8 cellular contexts compared by ENCODE assay signal in the genomic region with DNA sequence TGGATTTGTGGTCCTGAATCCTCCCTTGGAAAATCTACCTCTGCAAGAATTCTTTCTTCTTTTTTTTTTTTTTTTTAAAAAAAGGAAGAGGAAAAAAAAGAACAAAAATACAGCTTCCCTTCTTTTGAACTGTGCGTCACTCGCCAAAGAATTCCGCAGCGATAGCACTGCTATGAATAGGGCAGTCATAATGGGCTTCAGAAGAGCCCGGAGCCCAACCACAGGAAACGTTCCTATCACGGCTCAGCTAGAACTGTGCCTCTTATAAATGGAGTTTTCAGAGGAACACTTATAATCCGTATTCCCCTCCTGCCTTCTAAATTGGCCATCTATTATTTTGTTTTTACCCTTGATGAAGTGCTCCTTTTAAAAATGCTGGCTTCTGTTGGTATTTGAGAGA.
DNase-seq lines count a peak whose midpoint lies in the region; ATAC-seq and TF ChIP-seq lines count a peak whose summit lies in the region.

No MANE protein-coding gene starts in this region.

- H3K9me3 ChIP-seq in SJSA1 (replicated peaks) (no peaks in the 10 kb centered on the region), fibroblast of lung (ENCODE audit: control insufficient read depth, insufficient read depth, low read depth, low read length) (no peaks in the 10 kb centered on the region), neuronal stem cell (replicated peaks in 1 of 2; ENCODE audit: control insufficient read depth in 2 of 2, insufficient read depth in 1 of 2, low read depth in 1 of 2, low read length in 2 of 2) (no peaks in the 10 kb centered on the region)

- CTCF ChIA-PET in HEK293T (lab: Yijun Ruan, JAX) (no interaction called here), T-cell (lab: Charles Lee) (interaction anchor here in 1 of 2 donors (0.6 kb wide), 1 partner anchor 947 kb away, joined by 3 read pairs; no protein-coding TSS in a partner anchor)

- H2AFZ ChIP-seq in fibroblast of lung (ENCODE audit: low read length): no peak overlapping the region
- no peak overlapping the region for H2AFZ ChIP-seq in neuronal stem cell (ENCODE audit: low read length)

- H3K4me2 ChIP-seq in fibroblast of lung (ENCODE audit: extremely low read depth, insufficient read depth, low read length) (peak overlapping the region; percentile 42), neuronal stem cell (ENCODE audit: insufficient read depth, low read length, poor library complexity, severe bottlenecking) (no peak overlapping the region)

- no peak overlapping the region for H2BK120ac ChIP-seq in neuronal stem cell (ENCODE audit: low read depth, low read length)

- H2BK5ac ChIP-seq in neuronal stem cell (ENCODE audit: low read length): no peak overlapping the region

- TF ChIP-seq CTCF in fibroblast of lung (conservative IDR thresholded peaks at IDR 0.05 in 1 of 2, IDR thresholded peaks at IDR 0.05 in 1 of 2; ENCODE audit: low read depth in 1 of 2, low read length in 2 of 2): no peak

- no peak overlapping the region for H3K23ac ChIP-seq in neuronal stem cell (ENCODE audit: low read depth, low read length, poor library complexity)

- H2BK12ac ChIP-seq in neuronal stem cell (ENCODE audit: low read length): no peak overlapping the region

- POLR2A ChIA-PET in HEK293T (lab: Yijun Ruan, JAX) (no interaction called here), T-cell (lab: Charles Lee) (no interaction called here)

- no peak overlapping the region for H4K8ac ChIP-seq in neuronal stem cell (ENCODE audit: low read depth, low read length)

- no peaks in the 10 kb centered on the region for H3K9me3 Mint-ChIP-seq in T-cell

- peak overlapping the region in 1 of 2 donors; percentile 84 for H3K27ac Mint-ChIP-seq in T-cell

- H3K9ac ChIP-seq in fibroblast of lung (ENCODE audit: insufficient read depth, low read length): no peak overlapping the region
- no peak overlapping the region for H3K9ac ChIP-seq in neuronal stem cell (ENCODE audit: low read depth, low read length, poor library complexity)

- H3K4me1 ChIP-seq in SJSA1 (replicated peaks): peaks cover 47% of the 10 kb centered on the region
- peaks cover 19% of the 10 kb centered on the region for H3K4me1 ChIP-seq in fibroblast of lung (ENCODE audit: control insufficient read depth, extremely low read depth, insufficient read depth, low read length)
- H3K4me1 ChIP-seq in neuronal stem cell (ENCODE audit: control insufficient read depth in 2 of 2, insufficient read depth in 1 of 2, low read depth in 1 of 2, low read length in 2 of 2): peaks cover 2 to 19% of the 10 kb centered on the region in 2 donors

- no peaks in the 10 kb centered on the region for H3K27me3 Mint-ChIP-seq in T-cell

- no peaks in the 10 kb centered on the region for H3K36me3 ChIP-seq in SJSA1
- no peaks in the 10 kb centered on the region for H3K36me3 ChIP-seq in fibroblast of lung (ENCODE audit: control insufficient read depth, insufficient read depth, low read length)
- H3K36me3 ChIP-seq in neuronal stem cell (replicated peaks in 1 of 2; ENCODE audit: control insufficient read depth in 2 of 2, insufficient read depth in 2 of 2, low read length in 2 of 2): no peaks in the 10 kb centered on the region

- no peak overlapping the region for H3K4ac ChIP-seq in neuronal stem cell (ENCODE audit: low read length)

- H3K79me1 ChIP-seq in neuronal stem cell (ENCODE audit: low read depth, low read length): no peaks in the 10 kb centered on the region

- H4K91ac ChIP-seq in neuronal stem cell (ENCODE audit: low read depth, low read length, poor library complexity): no peak overlapping the region

- H3K27ac ChIP-seq in SJSA1 (peak overlapping the region; percentile 92), fibroblast of lung (ENCODE audit: insufficient read depth, low read length) (peak overlapping the region; percentile 41), neuronal stem cell (replicated peaks; ENCODE audit: low read length) (peak overlapping the region; percentile 22)

- H2BK15ac ChIP-seq in neuronal stem cell (ENCODE audit: low read length): no peak overlapping the region

- WGBS in neuronal stem cell (ENCODE audit: extremely low coverage in 2 of 2, insufficient read length in 2 of 2, insufficient replicate concordance in 1 of 2), 2 donors: no CpG with 5 or more reads among the region's 8 CpGs

- no peak overlapping the region for H3K18ac ChIP-seq in neuronal stem cell (ENCODE audit: low read length)

- ATAC-seq in HG03039 (IDR thresholded peaks at IDR 0.05; ENCODE audit: unreplicated experiment) (no peak), T-cell (replicated peaks in 1 of 4) (no peak), GM18873 (IDR thresholded peaks at IDR 0.05; ENCODE audit: low FRiP score, unreplicated experiment) (no peak)

- no peaks in the 10 kb centered on the region for H3K79me2 ChIP-seq in fibroblast of lung (ENCODE audit: control insufficient read depth, insufficient read depth, low read length)

- no peak overlapping the region for H3K14ac ChIP-seq in neuronal stem cell (ENCODE audit: low read length)

- no peak overlapping the region for H2AK5ac ChIP-seq in neuronal stem cell (ENCODE audit: low read depth, low read length)

- peak overlapping the region; percentile 27 for H3K4me3 ChIP-seq in SJSA1
- peak overlapping the region in 2 of 4 experiments; percentile 20 to 29 for H3K4me3 ChIP-seq in fibroblast of lung (replicated peaks in 1 of 4; ENCODE audit: control extremely low read depth in 1 of 4, insufficient read depth in 1 of 4, low read depth in 3 of 4, low read length in 4 of 4)
- no peak overlapping the region for H3K4me3 ChIP-seq in neuronal stem cell (ENCODE audit: low read length in 2 of 2)

- DNase-seq in AG08395 (ENCODE audit: low spot score) (peak; percentile 84), SJSA1 (ENCODE audit: low read depth in 1 of 2, low spot score in 2 of 2) (peak; percentile 86 to 90), fibroblast of lung (ENCODE audit: low read depth in 2 of 2) (peak; percentile 92 to 98), neuronal stem cell (ENCODE audit: low spot score) (no peak), HEK293T (ENCODE audit: extremely low spot score) (no peak), T-cell (no peak)

- H3K27me3 ChIP-seq in SJSA1 (replicated peaks): no peaks in the 10 kb centered on the region
- no peaks in the 10 kb centered on the region for H3K27me3 ChIP-seq in fibroblast of lung (ENCODE audit: control insufficient read depth, insufficient read depth, low read length)
- no peaks in the 10 kb centered on the region for H3K27me3 ChIP-seq in neuronal stem cell (ENCODE audit: control insufficient read depth in 3 of 3, insufficient read depth in 3 of 3, low read depth in 1 of 3, low read length in 3 of 3)

- H3K36me3 Mint-ChIP-seq in T-cell: peaks cover 12% of the 10 kb centered on the region

- H3K4me3 Mint-ChIP-seq in T-cell: peak overlapping the region in 1 of 3 donors; percentile 9

- H3K4me1 Mint-ChIP-seq in T-cell: peaks cover 26 to 53% (median 34%) of the 10 kb centered on the region in 3 donors

- no peaks in the 10 kb centered on the region for H4K20me1 ChIP-seq in fibroblast of lung (ENCODE audit: control insufficient read depth, extremely low read depth, insufficient read depth, low read length)

TF ChIP-seq in HEK293T, 16 proteins besides CTCF, POLR2A, EP300 and RAD21:
- TF ChIP-seq, protein P1, sequence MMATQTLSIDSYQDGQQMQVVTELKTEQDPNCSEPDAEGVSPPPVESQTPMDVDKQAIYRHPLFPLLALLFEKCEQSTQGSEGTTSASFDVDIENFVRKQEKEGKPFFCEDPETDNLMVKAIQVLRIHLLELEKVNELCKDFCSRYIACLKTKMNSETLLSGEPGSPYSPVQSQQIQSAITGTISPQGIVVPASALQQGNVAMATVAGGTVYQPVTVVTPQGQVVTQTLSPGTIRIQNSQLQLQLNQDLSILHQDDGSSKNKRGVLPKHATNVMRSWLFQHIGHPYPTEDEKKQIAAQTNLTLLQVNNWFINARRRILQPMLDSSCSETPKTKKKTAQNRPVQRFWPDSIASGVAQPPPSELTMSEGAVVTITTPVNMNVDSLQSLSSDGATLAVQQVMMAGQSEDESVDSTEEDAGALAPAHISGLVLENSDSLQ (IDR thresholded peaks at IDR 0.05): no peak
- no peak for TF ChIP-seq CTBP1 (IDR thresholded peaks at IDR 0.05; ENCODE audit: borderline replicate concordance)

Comparison
In these comparisons a context has a peak if more than half of its experiments do, and no peak if none do; other contexts are left out.
1. DNase-seq: peak in AG08395 (single experiment), SJSA1 (2 of 2) and fibroblast of lung (2 of 2); none in neuronal stem cell (single experiment), HEK293T (single experiment) and T-cell (0 of 34).
2. H3K27ac ChIP-seq: peak in every context shown above with its lines; median percentile 92 in SJSA1; 41 in fibroblast of lung; 22 in neuronal stem cell.